1 cellular context compared by ENCODE assay signal in genomic region chr12:112711026-112711425, GRCh38.
TF ChIP-seq lines count a peak whose summit lies in the region.

No MANE protein-coding gene starts in this region.

TF ChIP-seq in GM23338, 12 proteins besides CTCF, POLR2A, EP300 and RAD21 (continued from another document):
- TF ChIP-seq REST (IDR thresholded peaks at IDR 0.05; ENCODE audit: unreplicated experiment) (no peak), POLR2AphosphoS5 (IDR thresholded peaks at IDR 0.05; ENCODE audit: low read depth) (no peak), ZNF114 (CRISPR knock-in tag; IDR thresholded peaks at IDR 0.05) (no peak), CREB1 (CRISPR knock-in tag; IDR thresholded peaks at IDR 0.05; ENCODE audit: low read depth) (no peak)
TF ChIP-seq in GM23338: peak in this region for 0.
